24 cellular contexts compared by ENCODE assay signal in the genomic region with DNA sequence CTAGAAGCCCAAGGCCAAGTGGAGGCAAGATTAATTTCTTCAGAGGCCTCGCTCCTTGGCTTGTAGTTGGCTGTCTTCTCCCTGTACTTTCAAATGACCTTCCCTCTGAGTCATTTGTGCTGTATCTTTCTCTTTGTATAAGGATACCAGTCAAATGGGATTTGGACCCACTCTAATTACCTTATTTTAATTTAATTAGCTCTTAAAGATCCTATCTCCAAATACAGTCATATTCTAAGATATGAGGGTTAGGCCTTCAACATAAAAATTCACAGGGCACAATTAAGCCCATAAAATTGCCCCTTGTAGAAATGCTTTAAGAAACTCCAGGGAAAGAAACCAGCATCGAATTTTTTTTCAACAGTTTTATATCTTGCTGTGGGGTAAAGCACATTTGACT.
DNase-seq lines count a peak whose midpoint lies in the region; FAIRE-seq and TF ChIP-seq lines count a peak whose summit lies in the region.
"Had no signal": no experiment of that assay in that cellular context is flagged by ENCODE, and none has a peak within 500 bp of the region (broad histone marks: within the 10 kb centered on the region; RNA-seq: fewer than 3 reads in every experiment).

No MANE protein-coding gene starts in this region.

- no peaks in the 10 kb centered on the region for H3K27me3 Mint-ChIP-seq in MCF 10A (ENCODE audit: insufficient read depth, unreplicated experiment)
- H3K27me3 Mint-ChIP-seq: CD4-positive, CD25-positive, alpha-beta regulatory T cell; CD8-positive, alpha-beta memory T cell; IgD-negative memory B cell had no signal

- no peak overlapping the region for H3K4me3 ChIP-seq in SK-N-MC
- H3K4me3 ChIP-seq: GM12878, GM23338 had no signal

- TF ChIP-seq CTCF in MCF 10A (IDR thresholded peaks at IDR 0.05; ENCODE audit: unreplicated experiment): no peak

- FAIRE-seq in GM19239 (lab: Jason Lieb, UNC): no peak
- FAIRE-seq: A204.1, GM12878, H54, HepG2 had no signal

- no peaks in the 10 kb centered on the region for H3K9me3 ChIP-seq in SK-N-MC (ENCODE audit: low read depth, low read length)
- H3K9me3 ChIP-seq: BE2C had no signal

- no peak overlapping the region for H3K27ac Mint-ChIP-seq in MCF 10A (ENCODE audit: low read depth, unreplicated experiment)
- H3K27ac Mint-ChIP-seq: CD4-positive, CD25-positive, alpha-beta regulatory T cell; CD8-positive, alpha-beta memory T cell; GM23338; HFFc6; IgD-negative memory B cell had no signal

- no TSS peak for BruUV-seq in MCF 10A (replicated peaks; lab: Mats Ljungman, UMichigan)

- H3K36me3 Mint-ChIP-seq in MCF 10A (ENCODE audit: insufficient read depth, unreplicated experiment): no peaks in the 10 kb centered on the region
- H3K36me3 Mint-ChIP-seq: CD4-positive, CD25-positive, alpha-beta regulatory T cell; CD8-positive, alpha-beta memory T cell; IgD-negative memory B cell had no signal

- no peak overlapping the region for H3K9ac ChIP-seq in SK-N-MC (ENCODE audit: insufficient read length)

- H3K4me1 Mint-ChIP-seq in MCF 10A (ENCODE audit: insufficient read depth, unreplicated experiment): no peaks in the 10 kb centered on the region
- H3K4me1 Mint-ChIP-seq: CD4-positive, CD25-positive, alpha-beta regulatory T cell; CD8-positive, alpha-beta memory T cell had no signal

- CTCF ChIA-PET in MCF 10A (lab: Yijun Ruan, JAX): interaction anchor here (0.6 kb wide), 2 partner anchors 623 to 1023 kb away, joined by 3 to 5 read pairs; no protein-coding TSS in a partner anchor

- 0 out of 2 replicates have a peak overlapping the region, but pooled peaks have one; percentile 22 for H3K27ac ChIP-seq in SK-N-MC
- H3K27ac ChIP-seq: HL-60 had no signal

- no peaks in the 10 kb centered on the region for H3K36me3 ChIP-seq in SK-N-MC (ENCODE audit: insufficient read depth, low read length)
- H3K36me3 ChIP-seq: BE2C had no signal

- H3K9me3 Mint-ChIP-seq in MCF 10A (ENCODE audit: unreplicated experiment): no peaks in the 10 kb centered on the region
- H3K9me3 Mint-ChIP-seq: IgD-negative memory B cell had no signal

- intact Hi-C loops in MCF 10A (cut with micrococcal nuclease): no loop called here

- POLR2A ChIA-PET in MCF 10A (lab: Yijun Ruan, JAX): interaction anchor here (0.8 kb wide), 1 partner anchor 52 kb away, joined by 3 read pairs; no protein-coding TSS in a partner anchor

- no peak overlapping the region for H3K4me3 Mint-ChIP-seq in MCF 10A (ENCODE audit: unreplicated experiment)
- H3K4me3 Mint-ChIP-seq: CD4-positive, CD25-positive, alpha-beta regulatory T cell; CD8-positive, alpha-beta memory T cell; GM23338; HFFc6; IgD-negative memory B cell had no signal

- peak; percentile 47 for DNase-seq in M059J (ENCODE audit: low read depth)
- DNase-seq in NCI-H82 treated with DMSO at 0.1 percent for 48 hours (lab: John Stamatoyannopoulos, UW; ENCODE audit: unreplicated experiment): peak; percentile 69
- DNase-seq in SK-N-MC (ENCODE audit: low read depth, low spot score): no peak
- DNase-seq in anterior cingulate cortex (lab: John Stamatoyannopoulos, UW): no peak
- DNase-seq in GM19239 (ENCODE audit: insufficient read length, low spot score): no peak
- DNase-seq in MCF 10A (ENCODE audit: unreplicated experiment): no peak
- DNase-seq: ACHN; BE2C; C1 segment of cervical spinal cord; CD4-positive, CD25-positive, alpha-beta regulatory T cell; CD8-positive, alpha-beta memory T cell; COR-L47; DMS 273 treated with DMSO at 0.1 percent for 48 hours; DMS53; DND-41; EL; HFFc6 had no signal

Comparison
In these comparisons a context has a peak if more than half of its experiments do, and no peak if none do; other contexts are left out.
1. DNase-seq: peak in M059J (single experiment) and NCI-H82 treated with DMSO at 0.1 percent for 48 hours (single experiment); none in SK-N-MC (single experiment), anterior cingulate cortex (0 of 58), GM19239 (single experiment) and MCF 10A (single experiment).